ENCODE assay signal across 8 cellular contexts in genomic region chr6:66127061-66127460, GRCh38.
"Had no signal": no experiment of that assay in that cellular context is flagged by ENCODE, and none has a peak within 500 bp of the region (broad histone marks: within the 10 kb centered on the region; RNA-seq: fewer than 3 reads in every experiment).

No MANE protein-coding gene starts in this region.

- H3K27me3 Mint-ChIP-seq: IgD-negative memory B cell had no signal

- H3K27ac Mint-ChIP-seq: IgD-negative memory B cell had no signal

- DNase-seq: GOT3, H9, HCEC 1CT, KBM-7 had no signal

- H3K36me3 Mint-ChIP-seq: IgD-negative memory B cell had no signal

- H3K4me2 ChIP-seq: KMS-11 had no signal

- H3K9ac ChIP-seq: KMS-11 had no signal

- H3K4me1 Mint-ChIP-seq: IgD-negative memory B cell had no signal

- ATAC-seq: HepG2 had no signal

- H3K4me3 Mint-ChIP-seq: H9, IgD-negative memory B cell had no signal

- H3K27ac ChIP-seq: HL-60, KMS-11 had no signal
